In the genomic region with DNA sequence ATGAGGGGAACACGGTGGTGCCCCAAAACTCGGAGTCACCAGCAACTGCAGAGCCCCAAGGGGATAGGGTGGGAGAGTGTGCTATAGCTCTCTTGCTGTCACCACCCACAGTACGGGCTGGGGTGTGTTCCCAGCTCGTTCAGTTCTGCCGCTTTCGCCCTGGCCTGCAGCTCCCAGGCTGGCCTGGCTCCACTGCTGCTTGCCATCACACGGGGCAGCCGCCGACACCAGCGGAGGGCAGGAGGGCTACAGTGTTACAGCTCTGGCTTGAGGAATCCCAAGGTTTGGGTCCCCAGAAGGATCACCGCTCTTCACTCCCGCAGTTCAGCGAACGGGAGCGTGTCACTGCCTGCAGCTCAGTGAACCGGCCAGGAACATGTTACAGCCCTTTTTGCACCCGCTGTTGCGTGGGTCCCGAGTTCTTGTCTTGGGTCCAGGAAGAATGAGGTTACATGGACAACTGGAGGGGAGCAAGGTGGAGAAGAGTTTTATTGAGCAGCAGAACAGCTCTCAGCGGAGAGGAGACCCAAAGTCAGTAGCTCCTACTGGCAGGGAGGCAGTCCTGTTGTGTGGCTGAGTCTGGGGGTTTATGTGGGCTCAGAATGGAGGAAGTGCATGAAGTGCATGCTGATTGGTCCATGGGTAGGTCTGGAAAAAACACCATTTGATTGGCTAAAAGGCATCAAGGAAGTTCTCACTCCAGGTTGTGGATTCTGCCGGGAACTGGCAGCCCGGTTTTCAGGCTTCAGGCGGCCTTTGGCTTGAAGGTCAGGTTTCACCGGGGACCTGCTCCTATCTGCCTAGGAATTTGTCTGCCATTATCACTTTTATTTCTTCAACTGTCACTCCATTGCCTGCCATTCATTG, we compare ENCODE assay signal across 19 cellular contexts.
"Had no signal": no experiment of that assay in that cellular context is flagged by ENCODE, and none has a peak within 500 bp of the region (broad histone marks: within the 10 kb centered on the region; RNA-seq: fewer than 3 reads in every experiment).

No MANE protein-coding gene starts in this region.

- H3K27me3 ChIP-seq: brain microvascular endothelial cell, heart left ventricle, ovary, thyroid gland had no signal

- H3K36me3 ChIP-seq: ovary, thyroid gland had no signal

- H3K27ac ChIP-seq: brain microvascular endothelial cell, heart left ventricle, ovary, thyroid gland had no signal

- DNase-seq: activated B cell treated with CpG ODN at 0.5 μM for 24 hours; activated CD4-positive, alpha-beta T cell treated with anti-CD3 and anti-CD28 coated beads, Interleukin-2, amount 10 ng/mL, durations not matched to agents 24 days and 14 days; activated CD8-positive, alpha-beta memory T cell treated with anti-CD3 and anti-CD28 coated beads, Interleukin-2, amount 50 U/mL, for 4 hours; activated CD8-positive, alpha-beta T cell treated with anti-CD3 and anti-CD28 coated beads, Interleukin-2, amount 10 ng/mL, durations not matched to agents 7 days and 5 days; activated gamma-delta T cell treated with Interleukin-2 at 50 U/mL for 16 hours; activated naive CD8-positive, alpha-beta T cell treated with anti-CD3 and anti-CD28 coated beads for 36 hours; activated T-cell treated with anti-CD3 and anti-CD28 coated beads, Interleukin-2, amount 50 U/mL, for 48 hours; brain microvascular endothelial cell; cortex of kidney; effector CD8-positive, alpha-beta T cell; foreskin melanocyte; heart left ventricle; midbrain; stimulated activated CD4-positive, alpha-beta T cell treated with anti-CD3 and anti-CD28 coated beads, Interleukin-2, amount 100 ng/mL, for 48 hours; T-helper 17 cell had no signal

- H3K4me1 ChIP-seq: heart left ventricle had no signal

- ATAC-seq: activated CD8-positive, alpha-beta T cell treated with anti-CD3 and anti-CD28 coated beads, Interleukin-2, amount 10 ng/mL, durations not matched to agents 7 days and 5 days; stimulated activated memory B cell treated with anti-CD40 and anti-IgM and Interleukin-4, amounts not matched to agents 10 μg/mL and 1 μg/mL and 100 μg/mL, for 72 hours; T-helper 17 cell had no signal

- H3K27me3 Mint-ChIP-seq: activated B cell treated with CpG ODN at 0.5 μM for 24 hours; activated CD4-positive, alpha-beta T cell treated with anti-CD3 and anti-CD28 coated beads, Interleukin-2, amount 10 ng/mL, durations not matched to agents 24 days and 14 days; activated naive CD8-positive, alpha-beta T cell treated with anti-CD3 and anti-CD28 coated beads for 36 hours; central memory CD8-positive, alpha-beta T cell; stimulated activated memory B cell treated with anti-CD40 and anti-IgM and Interleukin-4, amounts not matched to agents 10 μg/mL and 1 μg/mL and 100 μg/mL, for 72 hours; T-helper 17 cell had no signal

- H3K4me3 ChIP-seq: heart left ventricle, ovary, thyroid gland had no signal

- H3K4me3 Mint-ChIP-seq: activated B cell treated with CpG ODN at 0.5 μM for 24 hours; activated CD4-positive, alpha-beta T cell treated with anti-CD3 and anti-CD28 coated beads, Interleukin-2, amount 10 ng/mL, durations not matched to agents 24 days and 14 days; activated CD8-positive, alpha-beta T cell treated with anti-CD3 and anti-CD28 coated beads, Interleukin-2, amount 10 ng/mL, durations not matched to agents 7 days and 5 days; activated naive CD8-positive, alpha-beta T cell treated with anti-CD3 and anti-CD28 coated beads for 36 hours; central memory CD8-positive, alpha-beta T cell; stimulated activated memory B cell treated with anti-CD40 and anti-IgM and Interleukin-4, amounts not matched to agents 10 μg/mL and 1 μg/mL and 100 μg/mL, for 72 hours; T-helper 17 cell had no signal

- H3K9me3 ChIP-seq: ovary, thyroid gland had no signal

- H3K27ac Mint-ChIP-seq: activated B cell treated with CpG ODN at 0.5 μM for 24 hours; activated CD4-positive, alpha-beta T cell treated with anti-CD3 and anti-CD28 coated beads, Interleukin-2, amount 10 ng/mL, durations not matched to agents 24 days and 14 days; activated CD8-positive, alpha-beta T cell treated with anti-CD3 and anti-CD28 coated beads, Interleukin-2, amount 10 ng/mL, durations not matched to agents 7 days and 5 days; activated naive CD8-positive, alpha-beta T cell treated with anti-CD3 and anti-CD28 coated beads for 36 hours; stimulated activated memory B cell treated with anti-CD40 and anti-IgM and Interleukin-4, amounts not matched to agents 10 μg/mL and 1 μg/mL and 100 μg/mL, for 72 hours; T-helper 17 cell had no signal
